In the genomic region with DNA sequence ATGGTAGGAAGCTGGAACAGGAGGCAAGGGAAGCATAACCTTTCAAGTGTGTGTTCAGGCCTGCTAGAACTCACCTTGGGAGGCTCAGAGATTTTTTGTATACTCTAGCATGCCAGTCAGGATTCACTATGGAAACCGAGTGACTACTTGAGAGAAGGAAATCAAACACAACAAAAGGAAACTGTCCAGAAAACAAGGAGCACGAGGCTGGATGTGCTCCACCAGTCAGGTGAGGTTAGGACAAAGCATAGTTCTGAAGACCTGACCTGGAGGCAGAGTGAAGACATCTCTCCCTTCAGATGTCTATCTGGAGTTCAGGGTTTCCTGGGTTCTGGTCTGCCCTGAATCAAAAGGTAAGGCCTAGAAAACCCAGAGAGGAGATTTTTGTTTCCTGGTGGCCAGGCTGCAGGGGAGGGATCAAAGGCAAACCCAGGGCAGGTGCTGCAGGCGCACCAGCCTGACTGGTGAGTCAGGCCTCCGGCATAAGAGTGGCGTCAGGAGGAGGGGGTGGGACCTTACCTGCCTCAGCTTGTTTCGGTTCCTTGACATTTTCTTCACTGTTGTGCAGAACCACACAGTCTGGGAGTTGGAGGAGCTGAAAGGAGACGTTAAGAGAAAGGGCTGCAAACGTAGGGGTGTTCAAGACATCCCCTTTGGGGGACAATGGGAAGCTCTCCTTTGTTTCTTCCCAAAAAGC, we compare ENCODE assay signal across 14 cellular contexts. TPM values are rescaled to one million over a fixed set of nuclear protein-coding genes. Genes with fewer than 3 reads are reported as not detected.
A peak's percentile ranks its signal among the peaks of the same experiment; 100 is the strongest.
DNase-seq lines count a peak whose midpoint lies in the region; ATAC-seq, FAIRE-seq and TF ChIP-seq lines count a peak whose summit lies in the region.
"Had no signal": no experiment of that assay in that cellular context is flagged by ENCODE, and none has a peak within 500 bp of the region (broad histone marks: within the 10 kb centered on the region; RNA-seq: fewer than 3 reads in every experiment).

No MANE protein-coding gene starts in this region.

- peak; percentile 98 for ATAC-seq in foreskin keratinocyte
- ATAC-seq: activated CD8-positive, alpha-beta T cell treated with anti-CD3 and anti-CD28 coated beads, Interleukin-2, amount 10 ng/mL, durations not matched to agents 7 days and 5 days; naive thymus-derived CD8-positive, alpha-beta T cell; T-cell had no signal

- peak overlapping the region; percentile 10 for H2BK120ac ChIP-seq in trophoblast cell (ENCODE audit: insufficient read depth, low read length, poor library complexity)

- no peak overlapping the region for H3K4me3 ChIP-seq in trophoblast cell (ENCODE audit: low read depth, low read length)

- peaks cover 13% of the 10 kb centered on the region for H3K4me1 ChIP-seq in foreskin keratinocyte
- H3K4me1 ChIP-seq in trophoblast cell (ENCODE audit: control insufficient read depth in 1 of 2, insufficient read depth in 2 of 2, low read length in 2 of 2): peaks cover 6 to 11% of the 10 kb centered on the region in 2 experiments

- no CpG with 5 or more reads among the region's 8 CpGs for WGBS in trophoblast cell (ENCODE audit: extremely low coverage, insufficient coverage, insufficient read length)

- peaks cover 2% of the 10 kb centered on the region for H3K79me1 ChIP-seq in trophoblast cell (ENCODE audit: low read length)

- peak overlapping the region; percentile 52 for H4K91ac ChIP-seq in trophoblast cell (ENCODE audit: low read depth, low read length)

- no peak overlapping the region for H3K4ac ChIP-seq in trophoblast cell (ENCODE audit: low read depth, low read length)

- H3K9me3 ChIP-seq in trophoblast cell (ENCODE audit: insufficient read depth, low read depth, low read length): no peaks in the 10 kb centered on the region

- H2AFZ ChIP-seq in trophoblast cell (ENCODE audit: insufficient read depth, low read length, poor library complexity): no peak overlapping the region

- no peak overlapping the region for H3K18ac ChIP-seq in trophoblast cell (ENCODE audit: low read length)

- no peaks in the 10 kb centered on the region for H3K36me3 ChIP-seq in trophoblast cell (ENCODE audit: control insufficient read depth in 1 of 2, insufficient read depth in 2 of 2, low read length in 2 of 2)

- H3K9ac ChIP-seq in trophoblast cell (ENCODE audit: low read length): no peak overlapping the region

- H3K4me2 ChIP-seq in trophoblast cell (ENCODE audit: low read length): peak overlapping the region; percentile 49

- H3K14ac ChIP-seq in trophoblast cell (ENCODE audit: low read length): no peak overlapping the region

- no peak for TF ChIP-seq CTCF in foreskin keratinocyte (conservative IDR thresholded peaks at IDR 0.05)

- H4K12ac ChIP-seq in trophoblast cell (ENCODE audit: low read depth, low read length): no peak overlapping the region

- no peak for TF ChIP-seq POLR2A in GM12892 (IDR thresholded peaks at IDR 0.05; ENCODE audit: low read depth, low read length)

- H4K8ac ChIP-seq in trophoblast cell (ENCODE audit: low read depth, low read length): peak overlapping the region; percentile 59

- no peak overlapping the region for H2AK5ac ChIP-seq in trophoblast cell (ENCODE audit: low read length)

- H2BK12ac ChIP-seq in trophoblast cell (ENCODE audit: low read length): no peak overlapping the region

- H3K27me3 ChIP-seq in foreskin keratinocyte (no peaks in the 10 kb centered on the region), trophoblast cell (ENCODE audit: insufficient read depth, low read length) (no peaks in the 10 kb centered on the region)

- no peak overlapping the region for H3K23ac ChIP-seq in trophoblast cell (ENCODE audit: low read length)

- peak overlapping the region; percentile 57 for H3K27ac ChIP-seq in foreskin keratinocyte
- H3K27ac ChIP-seq in trophoblast cell (ENCODE audit: low read depth, low read length): peak overlapping the region; percentile 78

- H2BK5ac ChIP-seq in trophoblast cell (ENCODE audit: low read depth, low read length, poor library complexity): peak overlapping the region; percentile 55

- H3K79me2 ChIP-seq in trophoblast cell (ENCODE audit: control insufficient read depth, insufficient read depth, low read length, poor library complexity): no peaks in the 10 kb centered on the region

- FAIRE-seq in GM12892 (lab: Jason Lieb, UNC): no peak

- peak; percentile 27 for DNase-seq in DMS153 treated with DMSO at 0.1 percent for 48 hours (lab: John Stamatoyannopoulos, UW; ENCODE audit: unreplicated experiment)
- DNase-seq in NCI-H510A (lab: John Stamatoyannopoulos, UW): peak; percentile 34
- peak; percentile 83 to 91 for DNase-seq in foreskin keratinocyte
- DNase-seq in trophoblast cell: peak; percentile 95 to 96
- no peak for DNase-seq in stimulated activated CD4-positive, alpha-beta T cell treated with anti-CD3 and anti-CD28 coated beads, Interleukin-2, amount 100 ng/mL, for 48 hours
- DNase-seq in ecto neural progenitor cell (ENCODE audit: low spot score): no peak
- DNase-seq in GM12892 (ENCODE audit: insufficient read length): no peak
- DNase-seq in T-helper 1 cell: no peak
- DNase-seq: activated CD8-positive, alpha-beta T cell treated with anti-CD3 and anti-CD28 coated beads, Interleukin-2, amount 10 ng/mL, durations not matched to agents 7 days and 5 days; KBM-7; naive thymus-derived CD8-positive, alpha-beta T cell; NCI-H526 treated with DMSO at 0.1 percent for 48 hours; stimulated activated CD8-positive, alpha-beta memory T cell treated with anti-CD3 and anti-CD28 coated beads, Interleukin-4, amount 100 ng/mL, for 48 hours; T-cell had no signal

RNA-seq across cellular contexts. Expression of a gene that starts 52.2 kb away (rescaled TPM):
- 13.9 and 15.4 TPM in 2 replicates for total RNA-seq in foreskin keratinocyte
- polyA plus RNA-seq in foreskin keratinocyte: 3.4 and 4.4 TPM in 2 replicates
- 15.1 and 16.2 TPM in 2 replicates for polyA plus RNA-seq in trophoblast cell (2013)
- 8.1 TPM for polyA plus RNA-seq in GM12892 (2012; ENCODE audit: missing spikeins)

Comparison
In these comparisons a context has a peak if more than half of its experiments do, and no peak if none do; other contexts are left out.
1. DNase-seq: peak in DMS153 treated with DMSO at 0.1 percent for 48 hours (single experiment), NCI-H510A (single experiment), foreskin keratinocyte (2 of 2) and trophoblast cell (2 of 2); none in stimulated activated CD4-positive, alpha-beta T cell treated with anti-CD3 and anti-CD28 coated beads, Interleukin-2, amount 100 ng/mL, for 48 hours (0 of 2), ecto neural progenitor cell (single experiment), GM12892 (single experiment) and T-helper 1 cell (0 of 5).